20 cellular contexts compared by ENCODE assay signal in genomic region chr1:101697057-101697456, GRCh38.
DNase-seq lines count a peak whose midpoint lies in the region; ATAC-seq, FAIRE-seq and TF ChIP-seq lines count a peak whose summit lies in the region.
"Had no signal": no experiment of that assay in that cellular context is flagged by ENCODE, and none has a peak within 500 bp of the region (broad histone marks: within the 10 kb centered on the region; RNA-seq: fewer than 3 reads in every experiment).

No MANE protein-coding gene starts in this region.

- no peak for TF ChIP-seq CTCF in MCF 10A (IDR thresholded peaks at IDR 0.05; ENCODE audit: unreplicated experiment)
- TF ChIP-seq CTCF in breast epithelium (IDR thresholded peaks at IDR 0.05) = no peak
- TF ChIP-seq CTCF in endothelial cell of umbilical vein (IDR thresholded peaks at IDR 0.05; ENCODE audit: extremely low read depth in 1 of 2, insufficient read depth in 1 of 2, low read depth in 1 of 2, low read length in 2 of 2) = no peak

- no peaks in the 10 kb centered on the region for H4K20me1 ChIP-seq in endothelial cell of umbilical vein (replicated peaks; ENCODE audit: control insufficient read depth, extremely low read depth, insufficient read depth, low read length)

- H3K9me1 ChIP-seq in endothelial cell of umbilical vein (replicated peaks; ENCODE audit: control insufficient read depth, extremely low read depth, insufficient read depth, low read length) = no peaks in the 10 kb centered on the region

- dilution Hi-C loops in endothelial cell of umbilical vein (cut with MboI; ENCODE audit: extremely low pct_ligation_motif_present, low sequenced_read_pairs) = no loop called here

- CTCF ChIA-PET in MCF 10A (lab: Yijun Ruan, JAX) (interaction anchor here (1.0 kb wide), 1 partner anchor 43 kb away, joined by 3 read pairs; no protein-coding TSS in a partner anchor), endothelial cell of umbilical vein (lab: Charles Lee) (interaction anchor here (1.2 kb wide), 1 partner anchor 12 kb away, joined by 3 read pairs; no protein-coding TSS in a partner anchor)

- POLR2A ChIA-PET in MCF 10A (lab: Yijun Ruan, JAX) = interaction anchor here (0.7 kb wide), 1 partner anchor 83 kb away, joined by 3 read pairs; no protein-coding TSS in a partner anchor
- POLR2A ChIA-PET in endothelial cell of umbilical vein (lab: Charles Lee) = no interaction called here

- H3K9me3 ChIP-seq in breast epithelium = no peaks in the 10 kb centered on the region
- H3K9me3 ChIP-seq in endothelial cell of umbilical vein (replicated peaks; ENCODE audit: control insufficient read depth, insufficient read depth, low read length) = no peaks in the 10 kb centered on the region
- H3K9me3 ChIP-seq: A549, SJCRH30, spleen had no signal

- H3K79me2 ChIP-seq in endothelial cell of umbilical vein (ENCODE audit: control insufficient read depth, insufficient read depth, low read length) = no peaks in the 10 kb centered on the region

- H3K9me3 Mint-ChIP-seq in MCF 10A (ENCODE audit: unreplicated experiment) = no peaks in the 10 kb centered on the region
- H3K9me3 Mint-ChIP-seq: activated CD4-positive, alpha-beta T cell treated with anti-CD3 and anti-CD28 coated beads, Interleukin-2, amount 10 ng/mL, durations not matched to agents 24 days and 14 days; activated naive CD4-positive, alpha-beta T cell treated with anti-CD3 and anti-CD28 coated beads, Interleukin-2, amount 50 U/mL, for 24 hours; CD8-positive, alpha-beta T cell; stimulated activated naive B cell treated with anti-CD40 and anti-IgM and Interleukin-4, amounts not matched to agents 10 μg/mL and 1 μg/mL and 100 μg/mL, for 72 hours had no signal

- H3K27ac ChIP-seq in breast epithelium = no peak overlapping the region
- no peak overlapping the region for H3K27ac ChIP-seq in endothelial cell of umbilical vein (ENCODE audit: insufficient read depth, low read depth, low read length)
- H3K27ac ChIP-seq: A549, SJCRH30, spleen had no signal

- H3K4me1 ChIP-seq in breast epithelium (no peaks in the 10 kb centered on the region), endothelial cell of umbilical vein (ENCODE audit: control insufficient read depth, extremely low read depth, insufficient read depth, low read length) (no peaks in the 10 kb centered on the region)
- H3K4me1 ChIP-seq: A549, SJCRH30, spleen had no signal

- no peaks in the 10 kb centered on the region for H3K27me3 ChIP-seq in breast epithelium
- H3K27me3 ChIP-seq in endothelial cell of umbilical vein (ENCODE audit: control insufficient read depth in 2 of 2, insufficient read depth in 2 of 2, low read length in 2 of 2) = no peaks in the 10 kb centered on the region
- H3K27me3 ChIP-seq: SJCRH30, spleen had no signal

- peaks cover 46% of the 10 kb centered on the region for H3K27me3 Mint-ChIP-seq in MCF 10A (ENCODE audit: insufficient read depth, unreplicated experiment)
- H3K27me3 Mint-ChIP-seq: stimulated activated naive B cell treated with anti-CD40 and anti-IgM and Interleukin-4, amounts not matched to agents 10 μg/mL and 1 μg/mL and 100 μg/mL, for 72 hours had no signal

- no peaks in the 10 kb centered on the region for H3K4me1 Mint-ChIP-seq in MCF 10A (ENCODE audit: insufficient read depth, unreplicated experiment)
- H3K4me1 Mint-ChIP-seq: activated CD4-positive, alpha-beta T cell treated with anti-CD3 and anti-CD28 coated beads, Interleukin-2, amount 10 ng/mL, durations not matched to agents 24 days and 14 days; activated naive CD4-positive, alpha-beta T cell treated with anti-CD3 and anti-CD28 coated beads, Interleukin-2, amount 50 U/mL, for 24 hours; stimulated activated naive B cell treated with anti-CD40 and anti-IgM and Interleukin-4, amounts not matched to agents 10 μg/mL and 1 μg/mL and 100 μg/mL, for 72 hours had no signal

- no peak overlapping the region for H2AFZ ChIP-seq in endothelial cell of umbilical vein (ENCODE audit: low read depth, low read length)

- no peaks in the 10 kb centered on the region for H3K36me3 Mint-ChIP-seq in MCF 10A (ENCODE audit: insufficient read depth, unreplicated experiment)
- H3K36me3 Mint-ChIP-seq: activated naive CD4-positive, alpha-beta T cell treated with anti-CD3 and anti-CD28 coated beads, Interleukin-2, amount 50 U/mL, for 24 hours; brain; CD8-positive, alpha-beta T cell; stimulated activated naive B cell treated with anti-CD40 and anti-IgM and Interleukin-4, amounts not matched to agents 10 μg/mL and 1 μg/mL and 100 μg/mL, for 72 hours had no signal

- no peak overlapping the region for H3K4me2 ChIP-seq in endothelial cell of umbilical vein (ENCODE audit: insufficient read depth, low read length)
- H3K4me2 ChIP-seq: A549 had no signal

- intact Hi-C loops in MCF 10A (cut with micrococcal nuclease) = no loop called here
- intact Hi-C loops in breast epithelium (cut with DNase I; ENCODE audit: low total_unique reads) = no loop called here
- intact Hi-C loops in endothelial cell of umbilical vein (cut with micrococcal nuclease) = no loop called here

- peak; percentile 27 for DNase-seq in MCF 10A (ENCODE audit: unreplicated experiment)
- DNase-seq in breast epithelium (ENCODE audit: low spot score in 2 of 2) = no peak
- peak; percentile 23 for DNase-seq in NCI-H69 (lab: John Stamatoyannopoulos, UW)
- DNase-seq in endothelial cell of umbilical vein (ENCODE audit: low read depth, low spot score) = peak; percentile 5
- DNase-seq in activated CD4-positive, CD25-positive, alpha-beta regulatory T cell (lab: John Stamatoyannopoulos, UW) = no peak
- DNase-seq: activated CD4-positive, alpha-beta T cell treated with anti-CD3 and anti-CD28 coated beads, Interleukin-2, amount 10 ng/mL, durations not matched to agents 24 days and 14 days; CD8-positive, alpha-beta T cell; NCI-H2081; posterior cingulate gyrus; SJCRH30; spleen; stimulated activated naive B cell treated with anti-CD40 and anti-IgM and Interleukin-4, amounts not matched to agents 10 μg/mL and 1 μg/mL and 100 μg/mL, for 72 hours; trophoblast cell had no signal

- H3K27ac Mint-ChIP-seq in MCF 10A (ENCODE audit: low read depth, unreplicated experiment) = no peak overlapping the region
- H3K27ac Mint-ChIP-seq: activated CD4-positive, alpha-beta T cell treated with anti-CD3 and anti-CD28 coated beads, Interleukin-2, amount 10 ng/mL, durations not matched to agents 24 days and 14 days; activated naive CD4-positive, alpha-beta T cell treated with anti-CD3 and anti-CD28 coated beads, Interleukin-2, amount 50 U/mL, for 24 hours; CD8-positive, alpha-beta T cell; stimulated activated naive B cell treated with anti-CD40 and anti-IgM and Interleukin-4, amounts not matched to agents 10 μg/mL and 1 μg/mL and 100 μg/mL, for 72 hours had no signal

- no peak for TF ChIP-seq POLR2A in breast epithelium (IDR thresholded peaks at IDR 0.05)
- no peak for TF ChIP-seq POLR2A in endothelial cell of umbilical vein (IDR thresholded peaks at IDR 0.05; ENCODE audit: low read depth, low read length)

- no peak for FAIRE-seq in endothelial cell of umbilical vein (lab: Jason Lieb, UNC)
- FAIRE-seq: A549, G401.6 had no signal

- no peak overlapping the region for H3K9ac ChIP-seq in endothelial cell of umbilical vein (replicated peaks; ENCODE audit: extremely low read depth, insufficient read depth, low read length)

- BruUV-seq in MCF 10A (replicated peaks; lab: Mats Ljungman, UMichigan) (no TSS peak), endothelial cell of umbilical vein (replicated peaks; lab: Mats Ljungman, UMichigan) (no TSS peak)

- ATAC-seq in GM21390 (IDR thresholded peaks at IDR 0.05; ENCODE audit: unreplicated experiment) (no peak), GM21515 (IDR thresholded peaks at IDR 0.05; ENCODE audit: unreplicated experiment) (no peak), HG03095 (IDR thresholded peaks at IDR 0.05; ENCODE audit: unreplicated experiment) (no peak)
- ATAC-seq: A549; CD8-positive, alpha-beta T cell; stimulated activated naive B cell treated with anti-CD40 and anti-IgM and Interleukin-4, amounts not matched to agents 10 μg/mL and 1 μg/mL and 100 μg/mL, for 72 hours had no signal

- H3K36me3 ChIP-seq in breast epithelium (no peaks in the 10 kb centered on the region), endothelial cell of umbilical vein (ENCODE audit: control insufficient read depth in 2 of 2, extremely low read depth in 1 of 2, insufficient read depth in 2 of 2, low read length in 2 of 2) (no peaks in the 10 kb centered on the region)
- H3K36me3 ChIP-seq: SJCRH30, spleen had no signal

- H3K4me3 Mint-ChIP-seq in MCF 10A (ENCODE audit: unreplicated experiment) = no peak overlapping the region
- H3K4me3 Mint-ChIP-seq: activated CD4-positive, alpha-beta T cell treated with anti-CD3 and anti-CD28 coated beads, Interleukin-2, amount 10 ng/mL, durations not matched to agents 24 days and 14 days; activated naive CD4-positive, alpha-beta T cell treated with anti-CD3 and anti-CD28 coated beads, Interleukin-2, amount 50 U/mL, for 24 hours; CD8-positive, alpha-beta T cell; stimulated activated naive B cell treated with anti-CD40 and anti-IgM and Interleukin-4, amounts not matched to agents 10 μg/mL and 1 μg/mL and 100 μg/mL, for 72 hours had no signal

- H3K4me3 ChIP-seq in breast epithelium = no peak overlapping the region
- no peak overlapping the region for H3K4me3 ChIP-seq in endothelial cell of umbilical vein (replicated peaks in 1 of 3; ENCODE audit: insufficient read depth in 1 of 3, low read depth in 1 of 3, low read length in 3 of 3)
- H3K4me3 ChIP-seq: A549, SJCRH30, spleen had no signal

TF ChIP-seq in endothelial cell of umbilical vein, 7 proteins besides CTCF, POLR2A, EP300 and RAD21:
- no peak for TF ChIP-seq JUN (IDR thresholded peaks at IDR 0.05; ENCODE audit: borderline replicate concordance, insufficient read depth, insufficient read length, low read depth)
- TF ChIP-seq GATA2 (IDR thresholded peaks at IDR 0.05; ENCODE audit: insufficient read depth, insufficient read length, low read depth, low read length) = no peak
- no peak for TF ChIP-seq MAX (IDR thresholded peaks at IDR 0.05; ENCODE audit: insufficient read depth, insufficient read length)
- TF ChIP-seq POLR2AphosphoS5 (IDR thresholded peaks at IDR 0.05; ENCODE audit: insufficient read depth, low read depth, low read length) = no peak
- TF ChIP-seq FOS (IDR thresholded peaks at IDR 0.05; ENCODE audit: borderline replicate concordance, insufficient read depth, low read length) = no peak

Comparison
In these comparisons a context has a peak if more than half of its experiments do, and no peak if none do; other contexts are left out.
1. DNase-seq: peak in MCF 10A (single experiment), NCI-H69 (single experiment) and endothelial cell of umbilical vein (single experiment); none in breast epithelium (0 of 2) and activated CD4-positive, CD25-positive, alpha-beta regulatory T cell (0 of 4).